ENCODE assay signal across 22 cellular contexts in the genomic region with DNA sequence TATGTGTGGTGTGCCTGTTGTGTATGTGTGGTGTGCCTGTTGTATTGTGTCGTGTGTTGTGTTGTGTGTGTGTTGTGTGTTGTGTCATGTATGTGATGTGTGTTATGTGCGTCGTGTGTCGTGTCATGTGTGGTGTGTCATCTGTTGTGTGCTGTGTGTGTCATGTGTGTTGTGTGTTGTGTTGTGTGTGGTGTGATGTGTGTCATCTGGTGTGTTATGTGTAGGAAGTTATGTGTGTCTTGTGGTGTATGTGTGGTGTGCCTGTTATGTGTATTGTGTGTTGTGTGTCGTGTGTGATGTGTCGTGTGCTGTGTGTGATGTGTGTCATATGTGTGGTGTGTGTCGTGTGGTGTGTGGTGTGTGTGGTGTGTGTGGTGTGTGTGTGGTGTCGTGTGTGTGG.
DNase-seq lines count a peak whose midpoint lies in the region; ATAC-seq, FAIRE-seq and TF ChIP-seq lines count a peak whose summit lies in the region.
"Had no signal": no experiment of that assay in that cellular context is flagged by ENCODE, and none has a peak within 500 bp of the region (broad histone marks: within the 10 kb centered on the region; RNA-seq: fewer than 3 reads in every experiment).

No MANE protein-coding gene starts in this region.

- H2BK120ac ChIP-seq in H1 (replicated peaks; ENCODE audit: low read depth, low read length), result no peak overlapping the region

- peak overlapping the region; percentile 35; the same call in 1 of the 2 replicates for H4K8ac ChIP-seq in H1 (ENCODE audit: extremely low read depth, insufficient read depth, low read length)

- no peak overlapping the region for H3K18ac ChIP-seq in H1 (ENCODE audit: extremely low read depth, low read length)

- CTCF ChIA-PET in H1 (lab: Charles Lee; ENCODE audit: partially characterized antibody), result no interaction called here

- H3K23ac ChIP-seq in H1 (ENCODE audit: insufficient read length), result peak overlapping the region; percentile 99

- no peak overlapping the region for H3K14ac ChIP-seq in H1 (ENCODE audit: insufficient read length)

- H3K23me2 ChIP-seq in H1 (ENCODE audit: low read depth, low read length), result peaks cover 18% of the 10 kb centered on the region; the same call in 1 of the 2 replicates

- peak overlapping the region; percentile 11; the same call in 1 of the 2 replicates for H2AK5ac ChIP-seq in H1 (ENCODE audit: low read depth, low read length)

- no peak overlapping the region for H2BK12ac ChIP-seq in H1 (ENCODE audit: low read depth, low read length)

- H2AFZ ChIP-seq in H1 (ENCODE audit: low read length) (no peak overlapping the region), osteoblast (ENCODE audit: low read length) (no peak overlapping the region)

- no peak overlapping the region for H2BK20ac ChIP-seq in H1 (ENCODE audit: low read length)

- H3K4me1 ChIP-seq in H1 (replicated peaks in 1 of 4; ENCODE audit: control insufficient read depth in 3 of 4, insufficient read depth in 4 of 4, low read length in 3 of 4) (no peaks in the 10 kb centered on the region), osteoblast (ENCODE audit: insufficient read depth, low read length) (no peaks in the 10 kb centered on the region)
- H3K4me1 ChIP-seq: SJSA1 had no signal

- H3K4me2 ChIP-seq in H1 (ENCODE audit: insufficient read depth in 1 of 2, low read depth in 2 of 2, low read length in 2 of 2), result no peak overlapping the region
- no peak overlapping the region for H3K4me2 ChIP-seq in osteoblast (ENCODE audit: insufficient read depth, low read length)

- DNase-seq in GM18507 (ENCODE audit: extremely low spot score, insufficient read length, low read depth), result no peak
- DNase-seq in NAMALWA (ENCODE audit: low spot score), result peak; percentile 19
- no peak for DNase-seq in H1 (ENCODE audit: low read depth in 1 of 2, low spot score in 2 of 2)
- peak; percentile 22 for DNase-seq in osteoblast (ENCODE audit: insufficient read length, low spot score, missing footprints)
- no peak for DNase-seq in NCI-H524 (lab: John Stamatoyannopoulos, UW)
- no peak for DNase-seq in NCI-H2029 (lab: John Stamatoyannopoulos, UW)
- DNase-seq: Calu3, DMS153, HCEC 1CT, Kasumi-1, NCI-H1417 treated with DMSO at 0.1 percent for 48 hours, NCI-H187 treated with DMSO at 0.1 percent for 48 hours, NCI-H226, NCI-H524 treated with DMSO at 0.1 percent for 48 hours, NCI-H82, T-helper 1 cell had no signal

- H3K9ac ChIP-seq in H1 (replicated peaks in 1 of 4; ENCODE audit: extremely low read depth in 1 of 4, low read depth in 3 of 4, low read length in 3 of 4), result peak overlapping the region in 1 of 4 experiments; percentile 44; a peak in 1 of 7 replicates

- POLR2A ChIA-PET in H1 (lab: Charles Lee; ENCODE audit: partially characterized antibody), result no interaction called here

- no peaks in the 10 kb centered on the region for H3K79me1 ChIP-seq in H1 (ENCODE audit: low read depth, low read length)

- no peak for ATAC-seq in GM19397 (IDR thresholded peaks at IDR 0.05; ENCODE audit: unreplicated experiment)
- ATAC-seq: Right ventricle myocardium inferior had no signal

- H3K4ac ChIP-seq in H1 (replicated peaks; ENCODE audit: insufficient read length, low read depth, low read length), result no peak overlapping the region

- H3K27ac ChIP-seq in H1 (ENCODE audit: low read depth, low read length) (no peak overlapping the region), osteoblast (ENCODE audit: low read depth, low read length) (no peak overlapping the region)
- H3K27ac ChIP-seq: C4-2B, SJSA1 had no signal

- no peak for TF ChIP-seq CTCF in H1 (IDR thresholded peaks at IDR 0.05; ENCODE audit: control extremely low read depth in 1 of 3, insufficient read depth in 1 of 3, low read depth in 1 of 3, low read length in 3 of 3)
- TF ChIP-seq CTCF in osteoblast (IDR thresholded peaks at IDR 0.05; ENCODE audit: extremely low read depth, low read depth, low read length), result no peak

- H4K91ac ChIP-seq in H1 (replicated peaks; ENCODE audit: insufficient read length, low read length), result peak overlapping the region; percentile 25

- peak; percentile 36 for FAIRE-seq in GM18507 (lab: Jason Lieb, UNC)
- peak; percentile 81 for FAIRE-seq in H1 (lab: Jason Lieb, UNC)
- FAIRE-seq: A204.1, RCC 7860 had no signal

- WGBS in H1 (ENCODE audit: extremely low coverage in 1 of 2, insufficient coverage in 1 of 2, insufficient read length in 1 of 2, insufficient replicate concordance in 2 of 2, low coverage in 1 of 2, low lambda C conversion rate in 2 of 2, missing lambda C conversion rate in 1 of 2), 2 experiments, result 81% methylated on average over 8 of the region's 8 CpGs; no CpG with 5 or more reads in 1 of the 2 experiments

- H4K20me1 ChIP-seq in H1 (replicated peaks in 1 of 2; ENCODE audit: control insufficient read depth in 1 of 2, insufficient read depth in 2 of 2, low read length in 2 of 2) (peaks cover 0 to 9% of the 10 kb centered on the region in 2 experiments), osteoblast (ENCODE audit: insufficient read depth, low read length) (no peaks in the 10 kb centered on the region)

- TF ChIP-seq POLR2A in H1 (IDR thresholded peaks at IDR 0.05; ENCODE audit: control extremely low read depth in 1 of 2, low read depth in 2 of 2, low read length in 2 of 2), result no peak

- TF ChIP-seq RAD21 in H1 (IDR thresholded peaks at IDR 0.05 in 1 of 2, conservative IDR thresholded peaks at IDR 0.05 in 1 of 2; ENCODE audit: low read depth in 2 of 2, low read length in 2 of 2), result no peak

- no peaks in the 10 kb centered on the region; a peak in 1 of 8 replicates for H3K36me3 ChIP-seq in H1 (ENCODE audit: control insufficient read depth in 2 of 4, insufficient read depth in 4 of 4, low read length in 3 of 4)
- no peaks in the 10 kb centered on the region for H3K36me3 ChIP-seq in osteoblast (ENCODE audit: insufficient read depth, low read length)
- H3K36me3 ChIP-seq: SJSA1 had no signal

- no peak for TF ChIP-seq EP300 in H1 (IDR thresholded peaks at IDR 0.05; ENCODE audit: borderline replicate concordance in 1 of 2, low read depth in 2 of 2, low read length in 2 of 2)

- no peak overlapping the region for H2BK15ac ChIP-seq in H1 (ENCODE audit: low read length)

- peaks cover 0 to 6% of the 10 kb centered on the region in 2 experiments; a peak in 2 of 4 replicates for H3K9me3 ChIP-seq in H1 (ENCODE audit: insufficient read depth in 2 of 2, low read depth in 1 of 2, low read length in 1 of 2)
- H3K9me3 ChIP-seq in osteoblast (ENCODE audit: low read depth, low read length), result no peaks in the 10 kb centered on the region
- H3K9me3 ChIP-seq: SJSA1 had no signal

- H3K27me3 ChIP-seq in H1 (replicated peaks in 1 of 4; ENCODE audit: control insufficient read depth in 3 of 4, extremely low read depth in 1 of 4, insufficient read depth in 3 of 4, low read length in 3 of 4) (peaks cover 0 to 3% (median 0%) of the 10 kb centered on the region in 4 experiments; a peak in 1 of 7 replicates), osteoblast (ENCODE audit: insufficient read depth, low read length) (no peaks in the 10 kb centered on the region)
- H3K27me3 ChIP-seq: SJSA1 had no signal

- H3K4me3 ChIP-seq in H1 (ENCODE audit: extremely low read depth in 1 of 4, insufficient read depth in 2 of 4, low read depth in 3 of 4, low read length in 4 of 4) (no peak overlapping the region), osteoblast (ENCODE audit: insufficient read depth, low read length) (no peak overlapping the region)
- H3K4me3 ChIP-seq: SJSA1 had no signal

- H3K79me2 ChIP-seq in H1 (ENCODE audit: control insufficient read depth in 1 of 2, insufficient read depth in 2 of 2, low read length in 2 of 2) (no peaks in the 10 kb centered on the region), osteoblast (ENCODE audit: insufficient read depth, low read length) (no peaks in the 10 kb centered on the region)

- H3K56ac ChIP-seq in H1 (replicated peaks; ENCODE audit: insufficient read length, low read depth, low read length), result peak overlapping the region; percentile 99

- no peak overlapping the region for H4K5ac ChIP-seq in H1 (ENCODE audit: insufficient read length, low read depth, low read length)

- no peak overlapping the region for H2BK5ac ChIP-seq in H1 (ENCODE audit: low read depth, low read length)

TF ChIP-seq in H1, 55 proteins besides CTCF, POLR2A, EP300 and RAD21:
- TF ChIP-seq SIRT6 (IDR thresholded peaks at IDR 0.05; ENCODE audit: low read length) (no peak), GABPA (IDR thresholded peaks at IDR 0.05; ENCODE audit: borderline replicate concordance, insufficient read depth, low read length) (no peak), BCL11A (IDR thresholded peaks at IDR 0.05; ENCODE audit: low read depth in 2 of 2, low read length in 2 of 2) (no peak), HDAC2 (IDR thresholded peaks at IDR 0.05; ENCODE audit: borderline replicate concordance in 1 of 2, low read depth in 2 of 2, low read length in 2 of 2) (no peak)

Comparison
In these comparisons a context has a peak if more than half of its experiments do, and no peak if none do; other contexts are left out.
1. DNase-seq: peak in NAMALWA (single experiment) and osteoblast (single experiment); none in GM18507 (single experiment), H1 (0 of 2), NCI-H524 (0 of 2) and NCI-H2029 (single experiment).